8 cellular contexts compared by ENCODE assay signal in the genomic region with DNA sequence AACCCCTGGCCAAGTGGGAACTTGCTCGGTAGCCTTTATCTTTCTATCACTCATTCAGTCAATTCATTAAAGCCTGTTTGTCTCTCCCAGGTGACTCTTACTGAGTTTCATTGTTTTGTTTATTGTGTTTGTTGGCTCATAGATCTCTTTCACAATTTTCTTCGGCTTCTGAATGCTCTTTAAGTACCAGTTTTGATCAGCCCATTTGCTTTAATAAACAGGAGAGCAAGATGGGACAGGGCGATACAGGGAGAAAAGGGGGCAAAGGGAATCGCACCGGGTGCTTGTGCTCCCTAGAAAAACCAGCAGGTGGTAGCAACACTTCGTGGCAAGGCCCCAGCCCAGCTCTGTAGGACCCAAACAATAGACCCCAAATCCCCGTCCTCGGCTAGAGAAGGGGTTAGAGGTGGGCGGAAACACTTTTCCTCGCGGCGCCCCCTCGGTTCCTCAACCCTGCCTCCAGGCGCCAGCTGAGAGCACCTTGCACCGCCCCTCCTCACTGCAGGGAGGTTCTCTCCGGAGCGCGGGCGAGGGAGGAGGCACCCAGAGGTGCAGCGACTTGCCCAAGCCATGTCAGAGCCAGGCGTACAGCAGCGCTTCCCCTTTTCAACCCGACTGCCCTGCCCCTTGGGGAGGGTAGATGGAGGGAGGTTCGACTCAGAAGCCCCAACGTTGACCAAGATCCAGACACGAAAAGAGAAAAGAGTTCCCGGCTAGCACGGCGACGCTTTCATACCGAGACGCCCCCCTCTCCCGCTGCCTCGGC. TPM values are rescaled to one million over a fixed set of nuclear protein-coding genes. Genes with fewer than 3 reads are reported as not detected.
DNase-seq lines count a peak whose midpoint lies in the region; ATAC-seq and TF ChIP-seq lines count a peak whose summit lies in the region.

No MANE protein-coding gene starts in this region.

- no peaks in the 10 kb centered on the region for H3K9me3 ChIP-seq in lung (ENCODE audit: control insufficient read depth in 2 of 2, insufficient read depth in 1 of 2, low read length in 1 of 2)

- H3K36me3 ChIP-seq in ACC112 (ENCODE audit: insufficient read depth, low read length) (no peaks in the 10 kb centered on the region), lung (ENCODE audit: control insufficient read depth in 2 of 2, insufficient read depth in 2 of 2, low read length in 2 of 2) (no peaks in the 10 kb centered on the region)

- DNase-seq in NCI-H460 (ENCODE audit: extremely low read depth, low read depth) (peak; percentile 50), lung (ENCODE audit: low spot score) (peak; percentile 69)
- DNase-seq in activated CD4-positive, alpha-beta T cell treated with anti-CD3 and anti-CD28 coated beads, Interleukin-2, amount 50 U/mL, for 4 hours, result peak; percentile 50 to 52
- DNase-seq in effector CD4-positive, alpha-beta T cell, result peak; percentile 48
- peak; percentile 43 for DNase-seq in stimulated activated CD8-positive, alpha-beta memory T cell treated with anti-CD3 and anti-CD28 coated beads, Interleukin-12 subunit alpha, Interleukin-12 subunit beta, amount 100 ng/mL, for 1 hour (ENCODE audit: low read depth)

- H3K4me3 ChIP-seq in ACC112 (ENCODE audit: low read depth, low read length), result peak overlapping the region; percentile 83
- H3K4me3 ChIP-seq in lung, result peak overlapping the region; percentile 48

- no peaks in the 10 kb centered on the region for H3K4me1 ChIP-seq in ACC112 (ENCODE audit: control insufficient read depth, insufficient read depth, low read length, unreplicated experiment)
- peaks cover 0 to 6% of the 10 kb centered on the region in 2 donors for H3K4me1 ChIP-seq in lung (ENCODE audit: control insufficient read depth in 2 of 2, insufficient read depth in 2 of 2, low read length in 2 of 2)

- peaks cover 48% of the 10 kb centered on the region for H3K27me3 ChIP-seq in ACC112 (ENCODE audit: insufficient read depth, low read length)
- H3K27me3 ChIP-seq in lung (ENCODE audit: control insufficient read depth, insufficient read depth), result no peaks in the 10 kb centered on the region

- 0% methylated on average over 32 to 34 of the region's 34 CpGs for WGBS in lung, 2 donors

- H3K79me2 ChIP-seq in ACC112 (ENCODE audit: control insufficient read depth, insufficient read depth, low read length, unreplicated experiment), result no peaks in the 10 kb centered on the region

- ATAC-seq in GM18508 (IDR thresholded peaks at IDR 0.05; ENCODE audit: insufficient read depth, unreplicated experiment) (peak; percentile 78), HG03039 (IDR thresholded peaks at IDR 0.05; ENCODE audit: unreplicated experiment) (peak; percentile 83), lung (ENCODE audit: insufficient read depth, low FRiP score) (peak; percentile 73)

- H2AFZ ChIP-seq in ACC112 (ENCODE audit: low read length, unreplicated experiment), result peak overlapping the region; percentile 96

- peak; percentile 48 for TF ChIP-seq CTCF in lung (IDR thresholded peaks at IDR 0.05; ENCODE audit: control extremely low read depth, extremely low read depth)

- no peak overlapping the region for H3K27ac ChIP-seq in ACC112 (ENCODE audit: low read depth, low read length)
- no peak overlapping the region for H3K27ac ChIP-seq in lung (ENCODE audit: low read depth in 1 of 2, low read length in 1 of 2)

RNA-seq across cellular contexts. Expression of a gene that starts 1.0 kb away (rescaled TPM):
- total RNA-seq in NCI-H460 (2014; rRNA removed; shearing (Covaris generic)), result not detected in 2 replicates
- 0.21 and 1.6 TPM in 2 replicates for polyA plus RNA-seq in NCI-H460 (2014; cell fraction: nucleus; rRNA removed)
- total RNA-seq in lung, result 10 to 100 TPM; 18.5 to 18.8 TPM
- 1 to 10 TPM; 3.2 to 8.5 TPM for polyA plus RNA-seq in lung

RNA-seq across cellular contexts. Expression of a gene that starts 31.6 kb away (rescaled TPM):
- not detected in 2 replicates for total RNA-seq in NCI-H460 (2014; rRNA removed; shearing (Covaris generic))
- polyA plus RNA-seq in NCI-H460 (2014; cell fraction: nucleus; rRNA removed), result not detected in 2 replicates
- 1 to 10 TPM in 1 of 2 donors, under 1 TPM in 1; 0.43 to 1.2 TPM for total RNA-seq in lung
- under 1 TPM; 0.40 to 0.63 TPM for polyA plus RNA-seq in lung

Comparison
In these comparisons a context has a peak if more than half of its experiments do, and no peak if none do; other contexts are left out.
1. RNA of a gene that starts 1.0 kb away (total RNA-seq): 18.5 to 18.8 TPM in lung; not detected in NCI-H460; every median in the first group is over 10 times any median in the second.
2. Peak in every context shown above with its lines, with median percentiles within 50 percentile points of each other: ATAC-seq and DNase-seq.